ENCODE assay signal across 11 cellular contexts in the genomic region with DNA sequence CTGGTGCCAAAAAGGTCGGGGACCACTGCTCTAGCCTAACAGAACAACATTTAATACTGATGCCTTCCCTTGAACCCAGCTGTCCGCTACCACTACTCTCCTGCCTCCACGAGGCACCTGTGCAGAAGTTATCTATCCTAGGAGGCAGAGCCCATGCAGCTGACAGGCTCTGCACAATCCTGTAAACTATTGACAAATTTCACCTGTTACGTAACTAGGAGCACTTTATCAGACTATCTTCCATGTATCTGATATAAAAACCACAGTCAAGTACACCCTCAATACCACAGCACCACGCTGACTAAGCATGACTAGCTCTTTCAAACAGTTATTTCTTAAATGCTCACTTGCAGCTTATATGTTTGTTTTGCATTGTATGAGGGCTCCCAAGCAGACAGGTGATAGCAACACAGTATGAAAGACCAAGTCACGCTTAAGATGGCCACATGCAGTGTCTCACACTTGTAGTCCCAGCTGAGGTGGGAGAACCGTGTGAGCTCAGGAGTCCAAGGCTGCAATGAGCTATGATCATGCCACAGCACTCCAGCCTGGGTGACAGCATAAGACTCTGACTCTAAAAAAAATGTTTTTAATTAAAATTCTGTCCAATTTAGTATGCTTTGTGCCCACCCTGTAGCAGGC. TPM values are rescaled to one million over a fixed set of nuclear protein-coding genes. Genes with fewer than 3 reads are reported as not detected.
A peak's percentile ranks its signal among the peaks of the same experiment; 100 is the strongest.
DNase-seq lines count a peak whose midpoint lies in the region; ATAC-seq and TF ChIP-seq lines count a peak whose summit lies in the region.
"Had no signal": no experiment of that assay in that cellular context is flagged by ENCODE, and none has a peak within 500 bp of the region (broad histone marks: within the 10 kb centered on the region; RNA-seq: fewer than 3 reads in every experiment).

No MANE protein-coding gene starts in this region.

- CTCF ChIA-PET in activated CD4-positive, alpha-beta memory T cell treated with anti-CD3 and anti-CD28 coated beads for 36 hours (lab: Charles Lee), result interaction anchor here (0.8 to 6.8 kb wide), 4 partner anchors 8 to 70 kb away, joined by 3 to 54 read pairs (median 3); a partner anchor contains a TSS

- ATAC-seq in upper lobe of right lung, result no peak

- DNase-seq in NOMO-1 treated with DMSO at 0.1 percent for 48 hours (lab: John Stamatoyannopoulos, UW; ENCODE audit: unreplicated experiment) (peak; percentile 27), NOMO-1 treated with dmso at 0.1 percent for 144 hours (lab: John Stamatoyannopoulos, UW; ENCODE audit: unreplicated experiment) (no peak), M059J (ENCODE audit: low read depth) (peak; percentile 73), kidney glomerular epithelial cell (lab: John Stamatoyannopoulos, UW) (peak; percentile 27), upper lobe of right lung (no peak), UCSD-AML1 (lab: John Stamatoyannopoulos, UW; ENCODE audit: unreplicated experiment) (no peak)
- peak; percentile 42 for DNase-seq in activated CD4-positive, alpha-beta memory T cell treated with anti-CD3 and anti-CD28 coated beads for 36 hours
- no peak for DNase-seq in effector memory CD4-positive, alpha-beta T cell
- DNase-seq: NCI-H2171, SW 1271 had no signal

- H3K4me3 ChIP-seq in effector memory CD4-positive, alpha-beta T cell (ENCODE audit: insufficient read depth, low read depth, low read length, poor library complexity, severe bottlenecking), result no peak overlapping the region
- H3K4me3 ChIP-seq in upper lobe of right lung, result no peak overlapping the region

- intact Hi-C loops in activated CD4-positive, alpha-beta memory T cell treated with anti-CD3 and anti-CD28 coated beads for 36 hours (cut with micrococcal nuclease), result no loop called here
- intact Hi-C loops in upper lobe of right lung (cut with DNase I), result no loop called here

- peaks cover 2% of the 10 kb centered on the region for H3K27me3 Mint-ChIP-seq in activated CD4-positive, alpha-beta memory T cell treated with anti-CD3 and anti-CD28 coated beads for 36 hours

- H3K4me1 ChIP-seq in effector memory CD4-positive, alpha-beta T cell (ENCODE audit: control insufficient read depth, insufficient read depth, low read length, poor library complexity, severe bottlenecking), result peaks cover 9% of the 10 kb centered on the region
- H3K4me1 ChIP-seq in upper lobe of right lung, result peaks cover 28% of the 10 kb centered on the region

- no peak for TF ChIP-seq CTCF in upper lobe of right lung (IDR thresholded peaks at IDR 0.05)

- no peaks in the 10 kb centered on the region for H3K9me3 ChIP-seq in effector memory CD4-positive, alpha-beta T cell (ENCODE audit: control insufficient read depth, low read length)
- H3K9me3 ChIP-seq in upper lobe of right lung, result no peaks in the 10 kb centered on the region

- H3K36me3 Mint-ChIP-seq in activated CD4-positive, alpha-beta memory T cell treated with anti-CD3 and anti-CD28 coated beads for 36 hours, result peaks cover 3% of the 10 kb centered on the region

- no peaks in the 10 kb centered on the region for H3K36me3 ChIP-seq in effector memory CD4-positive, alpha-beta T cell (ENCODE audit: control insufficient read depth, insufficient read depth, low read length)
- no peaks in the 10 kb centered on the region for H3K36me3 ChIP-seq in upper lobe of right lung

- H3K4me1 Mint-ChIP-seq in activated CD4-positive, alpha-beta memory T cell treated with anti-CD3 and anti-CD28 coated beads for 36 hours (ENCODE audit: low read depth), result peaks cover 37% of the 10 kb centered on the region

- H3K27ac Mint-ChIP-seq in activated CD4-positive, alpha-beta memory T cell treated with anti-CD3 and anti-CD28 coated beads for 36 hours, result peak overlapping the region; percentile 29

- no peaks in the 10 kb centered on the region for H3K27me3 ChIP-seq in effector memory CD4-positive, alpha-beta T cell (replicated peaks; ENCODE audit: control insufficient read depth, insufficient read depth, low read length, poor library complexity, severe bottlenecking)
- no peaks in the 10 kb centered on the region for H3K27me3 ChIP-seq in upper lobe of right lung

- H3K4me3 Mint-ChIP-seq in activated CD4-positive, alpha-beta memory T cell treated with anti-CD3 and anti-CD28 coated beads for 36 hours, result no peak overlapping the region

- peaks cover 3% of the 10 kb centered on the region for H3K9me3 Mint-ChIP-seq in activated CD4-positive, alpha-beta memory T cell treated with anti-CD3 and anti-CD28 coated beads for 36 hours

- POLR2A ChIA-PET in activated CD4-positive, alpha-beta memory T cell treated with anti-CD3 and anti-CD28 coated beads for 36 hours (lab: Charles Lee), result interaction anchor here (0.6 to 1.8 kb wide), 6 partner anchors 10 to 104 kb away, joined by 3 to 4 read pairs (median 3); a partner anchor contains a TSS

- H3K27ac ChIP-seq in effector memory CD4-positive, alpha-beta T cell (ENCODE audit: insufficient read depth, low read length, poor library complexity, severe bottlenecking), result no peak overlapping the region
- no peak overlapping the region for H3K27ac ChIP-seq in upper lobe of right lung

RNA-seq across cellular contexts. Expression of a gene that starts 4.5 kb away (rescaled TPM):
- total RNA-seq in M059J (2014; rRNA removed; shearing (Covaris generic)), result 26.4 and 29.5 TPM in 2 replicates
- under 1 TPM; 0.40 to 0.46 TPM for total RNA-seq in activated CD4-positive, alpha-beta memory T cell treated with anti-CD3 and anti-CD28 coated beads for 36 hours
- total RNA-seq in upper lobe of right lung, result 26.9 TPM

RNA-seq across cellular contexts. Expression of a gene that starts 9.8 kb away (rescaled TPM):
- 0.05 and 0.15 TPM in 2 replicates for total RNA-seq in M059J (2014; rRNA removed; shearing (Covaris generic))
- 1 to 10 TPM; 1.8 to 1.9 TPM for total RNA-seq in activated CD4-positive, alpha-beta memory T cell treated with anti-CD3 and anti-CD28 coated beads for 36 hours
- 22.6 TPM for total RNA-seq in upper lobe of right lung

RNA-seq across cellular contexts. Expression of a gene that starts 21.2 kb away (rescaled TPM):
- 7.7 and 12.0 TPM in 2 replicates for total RNA-seq in M059J (2014; rRNA removed; shearing (Covaris generic))
- total RNA-seq in activated CD4-positive, alpha-beta memory T cell treated with anti-CD3 and anti-CD28 coated beads for 36 hours, result 10 to 100 TPM; 14.1 to 16.1 TPM
- total RNA-seq in upper lobe of right lung, result 51.4 TPM

RNA-seq across cellular contexts. Expression of a gene that starts 22.0 kb away (rescaled TPM):
- total RNA-seq in M059J (2014; rRNA removed; shearing (Covaris generic)), result 22.6 and 30.6 TPM in 2 replicates
- total RNA-seq in activated CD4-positive, alpha-beta memory T cell treated with anti-CD3 and anti-CD28 coated beads for 36 hours, result 10 to 100 TPM; 25.0 to 27.8 TPM
- 28.7 TPM for total RNA-seq in upper lobe of right lung

RNA-seq across cellular contexts. Expression of a gene that starts 32.4 kb away (rescaled TPM):
- total RNA-seq in M059J (2014; rRNA removed; shearing (Covaris generic)), result not detected in 2 replicates
- total RNA-seq in activated CD4-positive, alpha-beta memory T cell treated with anti-CD3 and anti-CD28 coated beads for 36 hours, result not detected
- total RNA-seq in upper lobe of right lung, result not detected
- total RNA-seq: dermis microvascular lymphatic vessel endothelial cell had no signal

Comparison
In these comparisons a context has a peak if more than half of its experiments do, and no peak if none do; other contexts are left out.
1. DNase-seq: peak in NOMO-1 treated with DMSO at 0.1 percent for 48 hours (single experiment), M059J (single experiment), activated CD4-positive, alpha-beta memory T cell treated with anti-CD3 and anti-CD28 coated beads for 36 hours (single experiment) and kidney glomerular epithelial cell (single experiment); none in NOMO-1 treated with dmso at 0.1 percent for 144 hours (single experiment), effector memory CD4-positive, alpha-beta T cell (0 of 3), upper lobe of right lung (single experiment) and UCSD-AML1 (single experiment).
2. RNA of a gene that starts 4.5 kb away (total RNA-seq): 26.4 to 29.5 TPM in M059J and 26.9 TPM in upper lobe of right lung (single experiment); 0.40 to 0.46 TPM in activated CD4-positive, alpha-beta memory T cell treated with anti-CD3 and anti-CD28 coated beads for 36 hours; every median in the first group is over 10 times any median in the second.